Comparison of ENCODE assay signal across 16 cellular contexts in genomic region chr6:38279423-38279822, GRCh38.
DNase-seq lines count a peak whose midpoint lies in the region; ATAC-seq and TF ChIP-seq lines count a peak whose summit lies in the region.
"Had no signal": no experiment of that assay in that cellular context is flagged by ENCODE, and none has a peak within 500 bp of the region (broad histone marks: within the 10 kb centered on the region; RNA-seq: fewer than 3 reads in every experiment).

No MANE protein-coding gene starts in this region.

- no peaks in the 10 kb centered on the region for H3K79me2 ChIP-seq in neural progenitor cell (ENCODE audit: low read depth)

- no peak overlapping the region for H2AFZ ChIP-seq in neural progenitor cell (replicated peaks)

- WGBS in body of pancreas, 2 donors, result 67 to 77% methylated on average over 4 of the region's 4 CpGs

- H3K27me3 Mint-ChIP-seq in neural progenitor cell (ENCODE audit: insufficient read depth, low read depth) (peaks cover 19% of the 10 kb centered on the region), Calu3 (ENCODE audit: unreplicated experiment) (no peaks in the 10 kb centered on the region)
- H3K27me3 Mint-ChIP-seq: CD4-positive, CD25-positive, alpha-beta regulatory T cell had no signal

- H4K20me1 ChIP-seq in neural progenitor cell (ENCODE audit: low read depth), result no peaks in the 10 kb centered on the region

- H3K27ac ChIP-seq in neural progenitor cell, result no peak overlapping the region
- H3K27ac ChIP-seq in body of pancreas, result no peak overlapping the region
- H3K27ac ChIP-seq: suprapubic skin had no signal

- intact Hi-C loops in body of pancreas (cut with DNase I) (no loop called here), Calu3 (cut with micrococcal nuclease; ENCODE audit: unreplicated experiment) (no loop called here)

- no peak for ATAC-seq in body of pancreas
- ATAC-seq in GM18505 (IDR thresholded peaks at IDR 0.05; ENCODE audit: unreplicated experiment), result no peak
- ATAC-seq: mucosa of descending colon had no signal

- no peaks in the 10 kb centered on the region for H3F3A ChIP-seq in neural progenitor cell (ENCODE audit: low read depth)

- H3K9ac ChIP-seq in neural progenitor cell, result no peak overlapping the region

- H3K4me3 ChIP-seq in BJ (ENCODE audit: low read depth, low read length) (no peak overlapping the region), choroid plexus epithelial cell (ENCODE audit: low read depth, low read length) (no peak overlapping the region), neural progenitor cell (no peak overlapping the region), body of pancreas (no peak overlapping the region)
- H3K4me3 ChIP-seq: mucosa of descending colon, suprapubic skin had no signal

- H3K4me2 ChIP-seq in neural progenitor cell, result no peak overlapping the region

- H3K4me3 Mint-ChIP-seq in neural progenitor cell (peak overlapping the region; percentile 9), Calu3 (ENCODE audit: low read depth, unreplicated experiment) (no peak overlapping the region)
- H3K4me3 Mint-ChIP-seq: CD4-positive, CD25-positive, alpha-beta regulatory T cell; immature natural killer cell had no signal

- peaks cover 4% of the 10 kb centered on the region for H3K36me3 Mint-ChIP-seq in neural progenitor cell
- H3K36me3 Mint-ChIP-seq in Calu3 (ENCODE audit: insufficient read depth, unreplicated experiment), result no peaks in the 10 kb centered on the region

- DNase-seq in BJ (ENCODE audit: low read depth) (no peak), LHCN-M2 (ENCODE audit: low read depth) (peak; percentile 24), choroid plexus epithelial cell (ENCODE audit: low read depth) (no peak), neural progenitor cell (ENCODE audit: low spot score) (no peak), body of pancreas (no peak), Calu3 (no peak)
- DNase-seq in activated effector memory CD4-positive, alpha-beta T cell treated with Interleukin-2 at 50 U/mL for 16 hours, result no peak
- DNase-seq: activated gamma-delta T cell treated with Interleukin-2 at 50 U/mL for 16 hours; CD4-positive, CD25-positive, alpha-beta regulatory T cell; effector CD4-positive, alpha-beta T cell; immature natural killer cell; mucosa of descending colon; NCI-H1105; NCI-H226 had no signal

- H3K27me3 ChIP-seq in BJ (ENCODE audit: control insufficient read depth, insufficient read depth, low read length) (no peaks in the 10 kb centered on the region), neural progenitor cell (no peaks in the 10 kb centered on the region), body of pancreas (no peaks in the 10 kb centered on the region)
- H3K27me3 ChIP-seq: suprapubic skin had no signal

- H3K27ac Mint-ChIP-seq in neural progenitor cell (no peak overlapping the region), Calu3 (ENCODE audit: unreplicated experiment) (no peak overlapping the region)
- H3K27ac Mint-ChIP-seq: CD4-positive, CD25-positive, alpha-beta regulatory T cell; immature natural killer cell had no signal

- POLR2A ChIA-PET in BJ (lab: Charles Lee), result interaction anchor here (0.5 to 0.6 kb wide), 2 partner anchors 422 to 461 kb away, joined by 3 to 4 read pairs; no protein-coding TSS in a partner anchor

- no TSS peak for BruUV-seq in Calu3 (replicated peaks; lab: Mats Ljungman, UMichigan)

- CTCF ChIA-PET in BJ (lab: Yijun Ruan, JAX), result interaction anchor here (0.6 to 1.3 kb wide), 8 partner anchors 10 to 269 kb away, joined by 3 to 4 read pairs (median 3); no protein-coding TSS in a partner anchor
- CTCF ChIA-PET in Calu3 (lab: Charles Lee), result no interaction called here

- no peak for TF ChIP-seq POLR2A in body of pancreas (IDR thresholded peaks at IDR 0.05)
- TF ChIP-seq POLR2A in GM18505 (IDR thresholded peaks at IDR 0.05; ENCODE audit: borderline replicate concordance, extremely low read depth, insufficient read depth, insufficient read length), result no peak

- H3K4me1 ChIP-seq in neural progenitor cell (peaks cover 13% of the 10 kb centered on the region), body of pancreas (no peaks in the 10 kb centered on the region)
- H3K4me1 ChIP-seq: suprapubic skin had no signal

- H3K4me1 Mint-ChIP-seq in neural progenitor cell, result peaks cover 56% of the 10 kb centered on the region
- H3K4me1 Mint-ChIP-seq in Calu3 (ENCODE audit: low read depth, unreplicated experiment), result peaks cover 6% of the 10 kb centered on the region
- H3K4me1 Mint-ChIP-seq: immature natural killer cell had no signal

- TF ChIP-seq CTCF in BJ (IDR thresholded peaks at IDR 0.05; ENCODE audit: insufficient read depth, low read depth, low read length) (peak; percentile 24; the same call in 1 of the 2 replicates), choroid plexus epithelial cell (conservative IDR thresholded peaks at IDR 0.05; ENCODE audit: low read depth, low read length) (peak; percentile 41), neural progenitor cell (IDR thresholded peaks at IDR 0.05) (peak; percentile 22), body of pancreas (IDR thresholded peaks at IDR 0.05) (peak in 1 of 7 experiments; percentile 5), Calu3 (IDR thresholded peaks at IDR 0.05; ENCODE audit: unreplicated experiment) (no peak)

- H3K9me3 Mint-ChIP-seq in neural progenitor cell (no peaks in the 10 kb centered on the region), Calu3 (ENCODE audit: low read depth, unreplicated experiment) (no peaks in the 10 kb centered on the region)
- H3K9me3 Mint-ChIP-seq: immature natural killer cell had no signal

- H3K9me3 ChIP-seq in neural progenitor cell (ENCODE audit: low read depth) (no peaks in the 10 kb centered on the region), body of pancreas (no peaks in the 10 kb centered on the region)
- H3K9me3 ChIP-seq: mucosa of descending colon, suprapubic skin had no signal

- H3K36me3 ChIP-seq in BJ (ENCODE audit: control insufficient read depth, insufficient read depth, low read length) (no peaks in the 10 kb centered on the region), neural progenitor cell (no peaks in the 10 kb centered on the region), body of pancreas (replicated peaks in 1 of 2; ENCODE audit: insufficient read depth in 1 of 2, low read depth in 2 of 2) (no peaks in the 10 kb centered on the region)
- H3K36me3 ChIP-seq: suprapubic skin had no signal
